8 cellular contexts compared by ENCODE assay signal in the genomic region with DNA sequence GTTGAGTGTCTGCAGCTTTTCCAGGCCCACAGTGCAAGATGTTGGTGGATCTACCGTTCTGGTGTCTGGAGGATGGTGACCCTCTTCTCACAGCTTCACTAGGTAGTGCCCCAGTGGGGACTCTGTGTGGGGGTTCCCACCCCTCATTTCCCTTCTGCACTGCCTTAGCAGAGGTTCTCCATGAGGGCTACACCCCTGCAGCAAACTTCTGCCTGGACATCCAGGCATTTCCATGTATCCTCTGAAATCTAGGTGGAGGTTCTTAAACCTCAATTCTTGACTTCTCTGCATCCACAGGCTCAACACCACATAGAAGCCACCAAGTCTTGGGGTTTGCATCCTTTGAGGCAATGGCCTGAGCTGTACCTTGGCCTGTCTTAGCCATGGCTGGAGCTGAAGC.
"Had no signal": no experiment of that assay in that cellular context is flagged by ENCODE, and none has a peak within 500 bp of the region (broad histone marks: within the 10 kb centered on the region; RNA-seq: fewer than 3 reads in every experiment).

No MANE protein-coding gene starts in this region.

- H3K4me3 ChIP-seq: GM12878 had no signal

- DNase-seq: GDM1, GF-D8 had no signal

- ATAC-seq: GM12878 had no signal

- FAIRE-seq: G401.6, GM12878, GM12891, GM12892, GM18507, GM19239 had no signal
